Comparison of ENCODE assay signal across 12 cellular contexts in the genomic region with DNA sequence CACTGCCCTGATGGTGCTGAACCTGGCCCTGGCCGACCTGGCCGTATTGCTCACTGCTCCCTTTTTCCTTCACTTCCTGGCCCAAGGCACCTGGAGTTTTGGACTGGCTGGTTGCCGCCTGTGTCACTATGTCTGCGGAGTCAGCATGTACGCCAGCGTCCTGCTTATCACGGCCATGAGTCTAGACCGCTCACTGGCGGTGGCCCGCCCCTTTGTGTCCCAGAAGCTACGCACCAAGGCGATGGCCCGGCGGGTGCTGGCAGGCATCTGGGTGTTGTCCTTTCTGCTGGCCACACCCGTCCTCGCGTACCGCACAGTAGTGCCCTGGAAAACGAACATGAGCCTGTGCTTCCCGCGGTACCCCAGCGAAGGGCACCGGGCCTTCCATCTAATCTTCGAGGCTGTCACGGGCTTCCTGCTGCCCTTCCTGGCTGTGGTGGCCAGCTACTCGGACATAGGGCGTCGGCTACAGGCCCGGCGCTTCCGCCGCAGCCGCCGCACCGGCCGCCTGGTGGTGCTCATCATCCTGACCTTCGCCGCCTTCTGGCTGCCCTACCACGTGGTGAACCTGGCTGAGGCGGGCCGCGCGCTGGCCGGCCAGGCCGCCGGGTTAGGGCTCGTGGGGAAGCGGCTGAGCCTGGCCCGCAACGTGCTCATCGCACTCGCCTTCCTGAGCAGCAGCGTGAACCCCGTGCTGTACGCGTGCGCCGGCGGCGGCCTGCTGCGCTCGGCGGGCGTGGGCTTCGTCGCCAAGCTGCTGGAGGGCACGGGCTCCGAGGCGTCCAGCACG. TPM values are rescaled to one million over a fixed set of nuclear protein-coding genes. Genes with fewer than 3 reads are reported as not detected.
DNase-seq lines count a peak whose midpoint lies in the region; ATAC-seq and TF ChIP-seq lines count a peak whose summit lies in the region.
"Had no signal": no experiment of that assay in that cellular context is flagged by ENCODE, and none has a peak within 500 bp of the region (broad histone marks: within the 10 kb centered on the region; RNA-seq: fewer than 3 reads in every experiment).

No MANE protein-coding gene starts in this region.

- DNase-seq in NCI-H345 (lab: John Stamatoyannopoulos, UW) (peak; percentile 33), NCI-H345 treated with DMSO at 0.1 percent for 48 hours (lab: John Stamatoyannopoulos, UW; ENCODE audit: unreplicated experiment) (no peak), thoracic aorta (ENCODE audit: low spot score) (no peak), NOMO-1 treated with dmso at 0.1 percent for 144 hours (lab: John Stamatoyannopoulos, UW; ENCODE audit: unreplicated experiment) (no peak)
- DNase-seq: activated T-cell treated with anti-CD3 and anti-CD28 coated beads for 4 hours; naive thymus-derived CD4-positive, alpha-beta T cell had no signal

- H3K9ac ChIP-seq in duodenal mucosa (ENCODE audit: low read depth in 1 of 2, low read length in 2 of 2), result peak overlapping the region; percentile 33 to 40
- no peak overlapping the region for H3K9ac ChIP-seq in liver (ENCODE audit: low read depth in 1 of 2, low read length in 2 of 2)
- H3K9ac ChIP-seq: KMS-11 had no signal

- no peaks in the 10 kb centered on the region for H3K36me3 ChIP-seq in duodenal mucosa (ENCODE audit: control insufficient read depth in 1 of 2, insufficient read depth in 2 of 2, low read length in 2 of 2)
- H3K36me3 ChIP-seq in liver (ENCODE audit: control insufficient read depth in 4 of 4, insufficient read depth in 3 of 4, low read depth in 1 of 4, low read length in 3 of 4), result no peaks in the 10 kb centered on the region
- no peaks in the 10 kb centered on the region for H3K36me3 ChIP-seq in thoracic aorta

- H3K27me3 ChIP-seq in duodenal mucosa (ENCODE audit: control insufficient read depth in 1 of 2, insufficient read depth in 2 of 2, low read length in 2 of 2) (peaks cover 15 to 24% of the 10 kb centered on the region in 2 donors), liver (ENCODE audit: control insufficient read depth in 4 of 4, insufficient read depth in 4 of 4, low read length in 3 of 4) (no peaks in the 10 kb centered on the region), thoracic aorta (replicated peaks; ENCODE audit: insufficient read depth) (no peaks in the 10 kb centered on the region)

- peak; percentile 25 for TF ChIP-seq CTCF in liver (IDR thresholded peaks at IDR 0.05; ENCODE audit: low read depth, low read length, missing input control)
- peak; percentile 10 for TF ChIP-seq CTCF in thoracic aorta (IDR thresholded peaks at IDR 0.05)

- H3K4me1 ChIP-seq in duodenal mucosa (ENCODE audit: control insufficient read depth in 1 of 2, insufficient read depth in 2 of 2, low read length in 2 of 2), result peaks cover 30 to 50% of the 10 kb centered on the region in 2 donors
- peaks cover 6 to 20% (median 12%) of the 10 kb centered on the region in 4 donors for H3K4me1 ChIP-seq in liver (ENCODE audit: control insufficient read depth in 4 of 4, insufficient read depth in 4 of 4, low read length in 3 of 4)
- H3K4me1 ChIP-seq in thoracic aorta (ENCODE audit: control insufficient read depth in 1 of 2, low read depth in 2 of 2), result peaks cover 4 to 18% of the 10 kb centered on the region in 2 donors

- 40% methylated on average over 70 of the region's 70 CpGs for WGBS in liver

- ATAC-seq in thoracic aorta (ENCODE audit: insufficient number of reproducible peaks, low FRiP score, low read depth), result no peak
- ATAC-seq in HG03025 (IDR thresholded peaks at IDR 0.05; ENCODE audit: low FRiP score, unreplicated experiment), result no peak
- no peak for ATAC-seq in HG03135 (IDR thresholded peaks at IDR 0.05; ENCODE audit: unreplicated experiment)
- ATAC-seq: naive thymus-derived CD4-positive, alpha-beta T cell had no signal

- H3K4me3 ChIP-seq in duodenal mucosa (ENCODE audit: low read depth in 1 of 2, low read length in 2 of 2) (peak overlapping the region in 1 of 2 donors; percentile 43), liver (ENCODE audit: low read depth in 1 of 3, low read length in 3 of 3) (no peak overlapping the region), thoracic aorta (no peak overlapping the region)
- H3K4me3 ChIP-seq: A549 had no signal

- H3K27ac ChIP-seq in duodenal mucosa (ENCODE audit: low read depth, low read length) (peak overlapping the region; percentile 64), liver (ENCODE audit: low read depth in 1 of 2, low read length in 2 of 2) (peak overlapping the region; percentile 4 to 21), thoracic aorta (no peak overlapping the region)
- H3K27ac ChIP-seq: A549, KMS-11 had no signal

- H3K9me3 ChIP-seq in duodenal mucosa (ENCODE audit: control insufficient read depth in 1 of 2, low read length in 2 of 2) (no peaks in the 10 kb centered on the region), liver (ENCODE audit: control insufficient read depth in 4 of 4, low read length in 3 of 4) (no peaks in the 10 kb centered on the region), thoracic aorta (no peaks in the 10 kb centered on the region)
- H3K9me3 ChIP-seq: A549 had no signal

- TF ChIP-seq RAD21 in liver (IDR thresholded peaks at IDR 0.05), result peak in 1 of 2 donors; percentile 39

TF ChIP-seq in liver, 16 proteins besides CTCF, POLR2A, EP300 and RAD21:
- peak; percentile 55 for TF ChIP-seq SP1 (IDR thresholded peaks at IDR 0.05)
- no peak for TF ChIP-seq FOXA2 (IDR thresholded peaks at IDR 0.05)
- TF ChIP-seq FOXA1 (IDR thresholded peaks at IDR 0.05), result no peak
- TF ChIP-seq NR2F2 (IDR thresholded peaks at IDR 0.05), result peak; percentile 50
- TF ChIP-seq GABPA (IDR thresholded peaks at IDR 0.05 in 1 of 2, conservative IDR thresholded peaks at IDR 0.05 in 1 of 2), result no peak
- TF ChIP-seq HNF4G (IDR thresholded peaks at IDR 0.05), result no peak
- no peak for TF ChIP-seq EGR1 (IDR thresholded peaks at IDR 0.05; ENCODE audit: low read depth in 2 of 2)
- no peak for TF ChIP-seq HNF4A (conservative IDR thresholded peaks at IDR 0.05)

RNA-seq across cellular contexts. Expression of a gene that starts 4.7 kb away (rescaled TPM):
- total RNA-seq in liver, result 1 to 10 TPM; 2.1 to 5.0 TPM
- polyA plus RNA-seq in liver, result 1 to 10 TPM in 1 of 2 donors, under 1 TPM in 1; 0.86 to 2.9 TPM
- 10 to 100 TPM in 1 of 2 donors, 1 to 10 TPM in 1; 8.9 to 13.1 TPM for total RNA-seq in thoracic aorta

RNA-seq across cellular contexts. Expression of a gene that starts 6.1 kb away (rescaled TPM):
- total RNA-seq in liver (10 to 100 TPM in 1 of 2 donors, 1 to 10 TPM in 1; 2.5 to 11.3 TPM), thoracic aorta (10 to 100 TPM; 15.2 to 21.8 TPM)
- 1 to 10 TPM in 1 of 2 donors, under 1 TPM in 1; 0.28 to 1.2 TPM for polyA plus RNA-seq in liver

RNA-seq across cellular contexts. Expression of a gene that starts 8.2 kb away (rescaled TPM):
- total RNA-seq in liver, result 100 to 1,000 TPM in 1 of 2 donors, 10 to 100 TPM in 1; 32.1 to 142 TPM
- 100 to 1,000 TPM; 176 to 312 TPM for polyA plus RNA-seq in liver
- total RNA-seq in thoracic aorta, result 10 to 100 TPM; 10.9 to 17.3 TPM

RNA-seq across cellular contexts. Expression of a gene that starts 16.4 kb away (rescaled TPM):
- 10 to 100 TPM; 12.3 to 18.2 TPM for total RNA-seq in liver
- polyA plus RNA-seq in liver, result 1 to 10 TPM; 3.8 to 7.1 TPM
- total RNA-seq in thoracic aorta, result 10 to 100 TPM; 15.8 to 19.2 TPM

RNA-seq across cellular contexts. Expression of a gene that starts 16.4 kb away (rescaled TPM):
- total RNA-seq in liver (10 to 100 TPM; 30.3 to 84.9 TPM), thoracic aorta (10 to 100 TPM; 25.5 to 31.4 TPM)
- polyA plus RNA-seq in liver, result 10 to 100 TPM; 40.3 to 60.1 TPM

Comparison
In these comparisons a context has a peak if more than half of its experiments do, and no peak if none do; other contexts are left out.
1. H3K27ac ChIP-seq: peak in duodenal mucosa (single experiment) and liver (2 of 2); none in thoracic aorta (0 of 2).
2. H3K9ac ChIP-seq: peak in duodenal mucosa (2 of 2); none in liver (0 of 2).